In genomic region chr6:137759624-137760023, GRCh38 we compare ENCODE assay signal across 24 cellular contexts.
"Had no signal": no experiment of that assay in that cellular context is flagged by ENCODE, and none has a peak within 500 bp of the region (broad histone marks: within the 10 kb centered on the region; RNA-seq: fewer than 3 reads in every experiment).

No MANE protein-coding gene starts in this region.

- DNase-seq: cortex of kidney; dorsolateral prefrontal cortex; effector CD4-positive, alpha-beta T cell; head of caudate nucleus; kidney; mucosa of descending colon; naive B cell; stimulated activated CD4-positive, alpha-beta T cell treated with anti-CD3 and anti-CD28 coated beads, Interleukin-12 subunit alpha, Interleukin-12 subunit beta, amount 100 ng/mL, for 4 hours; stimulated activated CD4-positive, alpha-beta T cell treated with anti-CD3 and anti-CD28 coated beads, Interleukin-2, amount 100 ng/mL, for 24 hours; stimulated activated CD4-positive, alpha-beta T cell treated with anti-CD3 and anti-CD28 coated beads, Interleukin-4, amount 100 ng/mL, for 24 hours; stimulated activated naive CD8-positive, alpha-beta T cell treated with anti-CD3 and anti-CD28 coated beads, Interleukin-15, Interleukin-2, amounts not matched to agents 100 U/mL and 50 U/mL, for 24 hours; substantia nigra; testis; tibial artery had no signal

- H3K4me1 Mint-ChIP-seq: mesothelial cell of epicardium, neural crest cell had no signal

- H3K27me3 Mint-ChIP-seq: memory B cell; naive B cell; progenitor cell of endocrine pancreas; stimulated activated memory B cell treated with anti-CD40 and anti-IgM and Interleukin-4, amounts not matched to agents 10 μg/mL and 1 μg/mL and 100 μg/mL, for 72 hours; type B pancreatic cell had no signal

- H3K9me3 ChIP-seq: mucosa of descending colon, testis, tibial artery had no signal

- H3K9me3 Mint-ChIP-seq: memory B cell; mesothelial cell of epicardium; natural killer cell treated with Interleukin-12 subunit alpha and Interleukin-12 subunit beta and Interleukin-15 and Interleukin-18, amount 100 ng/mL, for 72 hours; stimulated activated memory B cell treated with anti-CD40 and anti-IgM and Interleukin-4, amounts not matched to agents 10 μg/mL and 1 μg/mL and 100 μg/mL, for 72 hours; type B pancreatic cell had no signal

- ATAC-seq: left lobe of liver; mucosa of descending colon; natural killer cell treated with Interleukin-12 subunit alpha and Interleukin-12 subunit beta and Interleukin-15 and Interleukin-18, amount 100 ng/mL, for 72 hours; stimulated activated memory B cell treated with anti-CD40 and anti-IgM and Interleukin-4, amounts not matched to agents 10 μg/mL and 1 μg/mL and 100 μg/mL, for 72 hours had no signal

- H3K27ac Mint-ChIP-seq: memory B cell; mesothelial cell of epicardium; natural killer cell treated with Interleukin-12 subunit alpha and Interleukin-12 subunit beta and Interleukin-15 and Interleukin-18, amount 100 ng/mL, for 72 hours; progenitor cell of endocrine pancreas; stimulated activated memory B cell treated with anti-CD40 and anti-IgM and Interleukin-4, amounts not matched to agents 10 μg/mL and 1 μg/mL and 100 μg/mL, for 72 hours; type B pancreatic cell had no signal

- H3K27ac ChIP-seq: dorsolateral prefrontal cortex, hepatocyte, parathyroid adenoma, testis, tibial artery had no signal

- H3K36me3 Mint-ChIP-seq: memory B cell; mesothelial cell of epicardium; natural killer cell treated with Interleukin-12 subunit alpha and Interleukin-12 subunit beta and Interleukin-15 and Interleukin-18, amount 100 ng/mL, for 72 hours; stimulated activated memory B cell treated with anti-CD40 and anti-IgM and Interleukin-4, amounts not matched to agents 10 μg/mL and 1 μg/mL and 100 μg/mL, for 72 hours; type B pancreatic cell had no signal

- H3K4me3 Mint-ChIP-seq: memory B cell; mesothelial cell of epicardium; natural killer cell treated with Interleukin-12 subunit alpha and Interleukin-12 subunit beta and Interleukin-15 and Interleukin-18, amount 100 ng/mL, for 72 hours; neural crest cell; stimulated activated memory B cell treated with anti-CD40 and anti-IgM and Interleukin-4, amounts not matched to agents 10 μg/mL and 1 μg/mL and 100 μg/mL, for 72 hours; type B pancreatic cell had no signal
